Comparison of ENCODE assay signal across 1 cellular context in genomic region chr4:17670423-17670822, GRCh38.
A peak's percentile ranks its signal among the peaks of the same experiment; 100 is the strongest.
TF ChIP-seq lines count a peak whose summit lies in the region.

No MANE protein-coding gene starts in this region.

TF ChIP-seq in K562, 482 proteins besides CTCF, POLR2A, EP300 and RAD21 (continued from another document and continues in another):
- TF ChIP-seq ZNF561 (CRISPR knock-in tag; conservative IDR thresholded peaks at IDR 0.05), result no peak
- TF ChIP-seq HES1 (IDR thresholded peaks at IDR 0.05; ENCODE audit: low read depth), result no peak; the same call in 1 of the 2 replicates
- TF ChIP-seq SOX6 (IDR thresholded peaks at IDR 0.05), result peak; percentile 83
- no peak for TF ChIP-seq ETS2 (tag; IDR thresholded peaks at IDR 0.05; ENCODE audit: borderline replicate concordance, poor library complexity, severe bottlenecking)
- no peak for TF ChIP-seq ZNF445 (CRISPR knock-in tag; IDR thresholded peaks at IDR 0.05; ENCODE audit: low read depth)
- peak in 1 of 2 experiments; percentile 90; a peak in 2 of 4 replicates for TF ChIP-seq ZMIZ1 (IDR thresholded peaks at IDR 0.05; ENCODE audit: low read depth in 2 of 2, low read length in 2 of 2)
- TF ChIP-seq TRIM28 (IDR thresholded peaks at IDR 0.05), result no peak
- TF ChIP-seq NCOA2 (IDR thresholded peaks at IDR 0.05; ENCODE audit: partially characterized antibody in 2 of 2), result peak in 1 of 2 experiments; percentile 4
- TF ChIP-seq KDM2B (CRISPR knock-in tag; IDR thresholded peaks at IDR 0.05), result no peak
- TF ChIP-seq BRF1 (IDR thresholded peaks at IDR 0.05; ENCODE audit: borderline replicate concordance, extremely low read depth, insufficient read length), result no peak
- no peak for TF ChIP-seq RBM17 (IDR thresholded peaks at IDR 0.05; ENCODE audit: borderline replicate concordance, low read depth, low read length)
- no peak for TF ChIP-seq MAFG (tag; conservative IDR thresholded peaks at IDR 0.05)
- TF ChIP-seq USF1 (CRISPR knock-in tag; IDR thresholded peaks at IDR 0.05), result no peak
- TF ChIP-seq KLF10 (CRISPR knock-in tag; IDR thresholded peaks at IDR 0.05), result no peak
- 0 out of 2 replicates have a peak, but pooled peaks have one; percentile 29 for TF ChIP-seq ZNF175 (CRISPR knock-in tag; IDR thresholded peaks at IDR 0.05; ENCODE audit: low read depth)
- peak in 1 of 2 experiments; percentile 72; a peak in 1 of 4 replicates for TF ChIP-seq TBL1XR1 (IDR thresholded peaks at IDR 0.05; ENCODE audit: low read length in 2 of 2)
- TF ChIP-seq ZZZ3 (IDR thresholded peaks at IDR 0.05), result no peak
- no peak for TF ChIP-seq SRSF3 (IDR thresholded peaks at IDR 0.05; ENCODE audit: insufficient read depth, low read length)
- no peak for TF ChIP-seq MCM3 (IDR thresholded peaks at IDR 0.05)
- TF ChIP-seq FOXK2 (conservative IDR thresholded peaks at IDR 0.05 in 1 of 2, IDR thresholded peaks at IDR 0.05 in 1 of 2; ENCODE audit: low read depth in 2 of 2), result no peak
- no peak for TF ChIP-seq ZNF512 (tag; IDR thresholded peaks at IDR 0.05)
- no peak for TF ChIP-seq PBX2 (CRISPR knock-in tag; IDR thresholded peaks at IDR 0.05; ENCODE audit: low read depth)
- TF ChIP-seq PBX2 (tag; conservative IDR thresholded peaks at IDR 0.05; ENCODE audit: low read depth), result peak; percentile 89
- TF ChIP-seq ZFX (CRISPR knock-in tag; IDR thresholded peaks at IDR 0.05), result no peak
- TF ChIP-seq HNRNPUL1 (IDR thresholded peaks at IDR 0.05; ENCODE audit: low read length), result no peak
- peak; percentile 93 for TF ChIP-seq CBFA2T2 (conservative IDR thresholded peaks at IDR 0.05)
- TF ChIP-seq PREB (CRISPR knock-in tag; IDR thresholded peaks at IDR 0.05), result no peak
- no peak for TF ChIP-seq ZNF263 (CRISPR knock-in tag; IDR thresholded peaks at IDR 0.05; ENCODE audit: borderline replicate concordance)
- TF ChIP-seq ZNF133 (CRISPR knock-in tag; IDR thresholded peaks at IDR 0.05), result no peak
- no peak for TF ChIP-seq SIX5 (IDR thresholded peaks at IDR 0.05; ENCODE audit: borderline replicate concordance in 1 of 2, insufficient read depth in 1 of 2, low read depth in 1 of 2, low read length in 2 of 2)
- TF ChIP-seq SMARCA5 (IDR thresholded peaks at IDR 0.05), result no peak
- TF ChIP-seq NFE2 (IDR thresholded peaks at IDR 0.05; ENCODE audit: low read depth), result 0 out of 2 replicates have a peak, but pooled peaks have one; percentile 18
- no peak for TF ChIP-seq ZC3H8 (IDR thresholded peaks at IDR 0.05)
- 0 out of 2 replicates have a peak, but pooled peaks have one; percentile 52 for TF ChIP-seq ATF4 (CRISPR knock-in tag; IDR thresholded peaks at IDR 0.05)
- TF ChIP-seq FOXO4 (CRISPR knock-in tag; IDR thresholded peaks at IDR 0.05), result no peak
- no peak for TF ChIP-seq ZNF551 (CRISPR knock-in tag; IDR thresholded peaks at IDR 0.05)
- peak; percentile 96 for TF ChIP-seq MEIS2 (IDR thresholded peaks at IDR 0.05; ENCODE audit: partially characterized antibody)
- no peak for TF ChIP-seq SAP30 (IDR thresholded peaks at IDR 0.05; ENCODE audit: borderline replicate concordance, insufficient read depth, low read depth, low read length, poor library complexity, severe bottlenecking)
- no peak for TF ChIP-seq ZBTB1 (CRISPR knock-in tag; IDR thresholded peaks at IDR 0.05; ENCODE audit: borderline replicate concordance, low read depth)
- no peak for TF ChIP-seq ZNF41 (CRISPR knock-in tag; conservative IDR thresholded peaks at IDR 0.05)
- TF ChIP-seq ZBTB49 (CRISPR knock-in tag; IDR thresholded peaks at IDR 0.05; ENCODE audit: borderline replicate concordance), result no peak
- TF ChIP-seq ZNF77 (CRISPR knock-in tag; IDR thresholded peaks at IDR 0.05), result no peak
- no peak for TF ChIP-seq STAG1 (CRISPR knock-in tag; IDR thresholded peaks at IDR 0.05; ENCODE audit: borderline replicate concordance)
- no peak for TF ChIP-seq GMEB1 (CRISPR knock-in tag; IDR thresholded peaks at IDR 0.05)
